In genomic region chr11:2574553-2575535, GRCh38 we compare ENCODE assay signal across 12 cellular contexts.
DNase-seq lines count a peak whose midpoint lies in the region; ATAC-seq and TF ChIP-seq lines count a peak whose summit lies in the region.
"Had no signal": no experiment of that assay in that cellular context is flagged by ENCODE, and none has a peak within 500 bp of the region (broad histone marks: within the 10 kb centered on the region; RNA-seq: fewer than 3 reads in every experiment).

No MANE protein-coding gene starts in this region.

- H3K4me3 ChIP-seq in PC-3 (ENCODE audit: low read length): no peak overlapping the region
- H3K4me3 ChIP-seq in osteoblast (ENCODE audit: insufficient read depth, low read length): no peak overlapping the region
- H3K4me3 ChIP-seq: esophagus muscularis mucosa had no signal

- intact Hi-C loops in CD14-positive monocyte (cut with micrococcal nuclease) (no loop called here), PC-3 (cut with micrococcal nuclease) (no loop called here)

- ATAC-seq in PC-3: peak; percentile 77
- no peak for ATAC-seq in GM18505 (IDR thresholded peaks at IDR 0.05; ENCODE audit: unreplicated experiment)

- H3K36me3 Mint-ChIP-seq in CD14-positive monocyte: peaks cover 27 to 55% of the 10 kb centered on the region in 2 donors

- DNase-seq in CD14-positive monocyte (ENCODE audit: low spot score) (peak; percentile 36), PC-3 (no peak), globus pallidus (ENCODE audit: low spot score) (peak; percentile 58), osteoblast (ENCODE audit: insufficient read length, low spot score, missing footprints) (peak; percentile 86), GM10248 (ENCODE audit: extremely low spot score) (no peak), A172 (ENCODE audit: low spot score) (no peak), SK-N-DZ (ENCODE audit: low spot score) (no peak)
- DNase-seq: stimulated activated CD4-positive, alpha-beta T cell treated with anti-CD3 and anti-CD28 coated beads, Interleukin-2, amount 100 ng/mL, for 48 hours; T-helper 9 cell had no signal

- H3K27ac Mint-ChIP-seq in CD14-positive monocyte: no peak overlapping the region

- H3K9me2 ChIP-seq in PC-3 (replicated peaks; ENCODE audit: low read length): no peaks in the 10 kb centered on the region

- POLR2A ChIA-PET in PC-3 (lab: Charles Lee; ENCODE audit: unreplicated experiment) (no interaction called here), GM10248 (lab: Yijun Ruan, JAX) (no interaction called here)

- H4K20me1 ChIP-seq in PC-3 (ENCODE audit: low read length) (no peaks in the 10 kb centered on the region), osteoblast (ENCODE audit: insufficient read depth, low read length) (no peaks in the 10 kb centered on the region)

- H3K4me2 ChIP-seq in PC-3 (ENCODE audit: low read length) (no peak overlapping the region), osteoblast (ENCODE audit: insufficient read depth, low read length) (no peak overlapping the region)

- H3K36me3 ChIP-seq in PC-3 (ENCODE audit: low read depth, low read length) (no peaks in the 10 kb centered on the region), osteoblast (ENCODE audit: insufficient read depth, low read length) (no peaks in the 10 kb centered on the region)

- H3K4me1 Mint-ChIP-seq in CD14-positive monocyte: no peaks in the 10 kb centered on the region
- H3K4me1 Mint-ChIP-seq: neural crest cell had no signal

- no peaks in the 10 kb centered on the region for H3K27me3 ChIP-seq in PC-3 (ENCODE audit: low read length)
- no peaks in the 10 kb centered on the region for H3K27me3 ChIP-seq in osteoblast (ENCODE audit: insufficient read depth, low read length)
- H3K27me3 ChIP-seq: esophagus muscularis mucosa had no signal

- H3K9ac ChIP-seq in PC-3 (ENCODE audit: low read length): no peak overlapping the region

- no peaks in the 10 kb centered on the region for H3K9me3 ChIP-seq in PC-3 (ENCODE audit: low read length)
- H3K9me3 ChIP-seq in osteoblast (ENCODE audit: low read depth, low read length): no peaks in the 10 kb centered on the region
- H3K9me3 ChIP-seq: esophagus muscularis mucosa had no signal

- no peak overlapping the region for H3K27ac ChIP-seq in PC-3 (ENCODE audit: low read length)
- H3K27ac ChIP-seq in osteoblast (ENCODE audit: low read depth, low read length): no peak overlapping the region
- H3K27ac ChIP-seq: esophagus muscularis mucosa had no signal

- no peaks in the 10 kb centered on the region for H3K79me2 ChIP-seq in PC-3 (ENCODE audit: low read length)
- H3K79me2 ChIP-seq in osteoblast (ENCODE audit: insufficient read depth, low read length): no peaks in the 10 kb centered on the region

- H3K9me3 Mint-ChIP-seq in CD14-positive monocyte: peaks cover 0 to 6% (median 0%) of the 10 kb centered on the region in 7 donors
- H3K9me3 Mint-ChIP-seq: neural crest cell had no signal

- H3K4me1 ChIP-seq in PC-3 (ENCODE audit: insufficient read depth, low read length) (no peaks in the 10 kb centered on the region), osteoblast (ENCODE audit: insufficient read depth, low read length) (no peaks in the 10 kb centered on the region)

- no TSS peak for BruUV-seq in PC-3 (replicated peaks; lab: Mats Ljungman, UMichigan)

- H3K4me3 Mint-ChIP-seq in CD14-positive monocyte: no peak overlapping the region
- H3K4me3 Mint-ChIP-seq: neural crest cell had no signal

- H3F3A ChIP-seq in PC-3 (ENCODE audit: low read length, unreplicated experiment): no peaks in the 10 kb centered on the region

- CTCF ChIA-PET in PC-3 (lab: Charles Lee) (no interaction called here), GM10248 (lab: Yijun Ruan, JAX) (no interaction called here)

- no peak overlapping the region for H2AFZ ChIP-seq in PC-3 (ENCODE audit: low read length)
- no peak overlapping the region for H2AFZ ChIP-seq in osteoblast (ENCODE audit: low read length)

- no peak for TF ChIP-seq CTCF in CD14-positive monocyte (IDR thresholded peaks at IDR 0.05)
- TF ChIP-seq CTCF in PC-3 (conservative IDR thresholded peaks at IDR 0.05; ENCODE audit: low read depth, low read length): no peak
- TF ChIP-seq CTCF in osteoblast (IDR thresholded peaks at IDR 0.05; ENCODE audit: extremely low read depth, low read depth, low read length): no peak
- no peak for TF ChIP-seq CTCF in GM10248 (IDR thresholded peaks at IDR 0.05; ENCODE audit: control extremely low read depth, extremely low read depth, low read depth, missing control alignments)

- TF ChIP-seq POLR2A in GM18505 (IDR thresholded peaks at IDR 0.05; ENCODE audit: borderline replicate concordance, extremely low read depth, insufficient read depth, insufficient read length): no peak

- peaks cover 0 to 3% (median 0%) of the 10 kb centered on the region in 3 donors for H3K27me3 Mint-ChIP-seq in CD14-positive monocyte (ENCODE audit: low read depth in 3 of 3)

Comparison
In these comparisons a context has a peak if more than half of its experiments do, and no peak if none do; other contexts are left out.
1. DNase-seq: peak in CD14-positive monocyte (single experiment), globus pallidus (single experiment) and osteoblast (single experiment); none in PC-3 (single experiment), GM10248 (single experiment), A172 (single experiment) and SK-N-DZ (single experiment).